Comparison of ENCODE assay signal across 32 cellular contexts in genomic region chr6:20718705-20719653, GRCh38.
DNase-seq lines count a peak whose midpoint lies in the region; ATAC-seq and TF ChIP-seq lines count a peak whose summit lies in the region.
"Had no signal": no experiment of that assay in that cellular context is flagged by ENCODE, and none has a peak within 500 bp of the region (broad histone marks: within the 10 kb centered on the region; RNA-seq: fewer than 3 reads in every experiment).

No MANE protein-coding gene starts in this region.

- H3K27ac Mint-ChIP-seq in activated CD8-positive, alpha-beta T cell treated with anti-CD3 and anti-CD28 coated beads for 36 hours: no peak overlapping the region
- no peak overlapping the region for H3K27ac Mint-ChIP-seq in activated CD8-positive, alpha-beta T cell treated with anti-CD3 and anti-CD28 coated beads, Interleukin-2, amount 10 ng/mL, durations not matched to agents 7 days and 5 days
- no peak overlapping the region for H3K27ac Mint-ChIP-seq in activated CD4-positive, alpha-beta T cell treated with anti-CD3 and anti-CD28 coated beads, Interleukin-2, amount 10 ng/mL, durations not matched to agents 7 days and 5 days
- H3K27ac Mint-ChIP-seq: nephron progenitor cell had no signal

- H3K27ac ChIP-seq in mesodermal cell (ENCODE audit: low read depth, low read length, severe bottlenecking): peak overlapping the region; percentile 29
- H3K27ac ChIP-seq: 22Rv1, colonic mucosa, heart right ventricle, HL-60, lower lobe of right lung, vagina, VCaP had no signal

- CTCF ChIA-PET in activated CD8-positive, alpha-beta T cell treated with anti-CD3 and anti-CD28 coated beads for 36 hours (lab: Charles Lee): interaction anchor here (1.0 kb wide), 1 partner anchor 14 kb away, joined by 4 read pairs; no protein-coding TSS in a partner anchor
- CTCF ChIA-PET in activated CD8-positive, alpha-beta T cell treated with anti-CD3 and anti-CD28 coated beads, Interleukin-2, amount 10 ng/mL, durations not matched to agents 7 days and 5 days (lab: Charles Lee): interaction anchor here (0.6 to 1.3 kb wide), 2 partner anchors 9 to 183 kb away, joined by 3 read pairs; no protein-coding TSS in a partner anchor
- CTCF ChIA-PET in activated CD4-positive, alpha-beta T cell treated with anti-CD3 and anti-CD28 coated beads, Interleukin-2, amount 10 ng/mL, durations not matched to agents 7 days and 5 days (lab: Charles Lee): no interaction called here

- H3K4me3 Mint-ChIP-seq in activated CD8-positive, alpha-beta T cell treated with anti-CD3 and anti-CD28 coated beads for 36 hours: no peak overlapping the region
- H3K4me3 Mint-ChIP-seq in activated CD8-positive, alpha-beta T cell treated with anti-CD3 and anti-CD28 coated beads, Interleukin-2, amount 10 ng/mL, durations not matched to agents 7 days and 5 days: no peak overlapping the region
- no peak overlapping the region for H3K4me3 Mint-ChIP-seq in activated CD4-positive, alpha-beta T cell treated with anti-CD3 and anti-CD28 coated beads, Interleukin-2, amount 10 ng/mL, durations not matched to agents 7 days and 5 days
- H3K4me3 Mint-ChIP-seq: CD4-positive, alpha-beta memory T cell; nephron progenitor cell had no signal

- no peak for DNase-seq in activated CD8-positive, alpha-beta T cell treated with anti-CD3 and anti-CD28 coated beads for 36 hours
- DNase-seq in activated CD8-positive, alpha-beta T cell treated with anti-CD3 and anti-CD28 coated beads, Interleukin-2, amount 10 ng/mL, durations not matched to agents 7 days and 5 days: no peak
- DNase-seq in amniotic epithelial cell (ENCODE audit: low read depth) (peak; percentile 33), middle frontal gyrus (ENCODE audit: extremely low spot score, low spot score) (no peak)
- DNase-seq in stimulated activated CD4-positive, alpha-beta T cell treated with anti-CD3 and anti-CD28 coated beads, Interleukin-12 subunit alpha, Interleukin-12 subunit beta, amount 100 ng/mL, for 4 hours: no peak
- no peak for DNase-seq in activated CD4-positive, alpha-beta T cell treated with anti-CD3 and anti-CD28 coated beads, Interleukin-2, amount 10 ng/mL, durations not matched to agents 7 days and 5 days
- DNase-seq: activated CD4-positive, alpha-beta T cell treated with anti-CD3 and anti-CD28 coated beads for 48 hours; activated naive CD4-positive, alpha-beta T cell; activated T-cell treated with anti-CD3 and anti-CD28 coated beads, Interleukin-2, amount 50 U/mL, for 48 hours; amniotic stem cell; CD4-positive, alpha-beta memory T cell; colonic mucosa; effector memory CD4-positive, alpha-beta T cell; erythroblast; foreskin fibroblast; heart right ventricle; lower lobe of right lung; NCI-H1048; NCI-H1694 treated with DMSO at 0.1 percent for 48 hours; NCI-H2171 treated with DMSO at 0.1 percent for 48 hours; NCI-H510A treated with DMSO at 0.1 percent for 48 hours; nephron progenitor cell; PC-3; right cardiac atrium; stimulated activated CD4-positive, alpha-beta T cell treated with anti-CD3 and anti-CD28 coated beads, Interleukin-4, amount 100 ng/mL, for 1 hour had no signal

- TF ChIP-seq CTCF in activated CD8-positive, alpha-beta T cell treated with anti-CD3 and anti-CD28 coated beads for 36 hours (IDR thresholded peaks at IDR 0.05): no peak

- H3K9me3 Mint-ChIP-seq in activated CD8-positive, alpha-beta T cell treated with anti-CD3 and anti-CD28 coated beads for 36 hours: no peaks in the 10 kb centered on the region
- peaks cover 6% of the 10 kb centered on the region for H3K9me3 Mint-ChIP-seq in activated CD8-positive, alpha-beta T cell treated with anti-CD3 and anti-CD28 coated beads, Interleukin-2, amount 10 ng/mL, durations not matched to agents 7 days and 5 days (ENCODE audit: insufficient read depth)
- no peaks in the 10 kb centered on the region for H3K9me3 Mint-ChIP-seq in activated CD4-positive, alpha-beta T cell treated with anti-CD3 and anti-CD28 coated beads, Interleukin-2, amount 10 ng/mL, durations not matched to agents 7 days and 5 days
- H3K9me3 Mint-ChIP-seq: nephron progenitor cell had no signal

- H3K36me3 ChIP-seq in mesodermal cell (ENCODE audit: control insufficient read depth, insufficient read depth, low read length): peaks cover 5% of the 10 kb centered on the region
- H3K36me3 ChIP-seq: colonic mucosa, heart right ventricle, lower lobe of right lung had no signal

- WGBS in mesodermal cell (ENCODE audit: insufficient coverage in 2 of 2), 2 experiments: 80 to 100% methylated on average over 1 to 2 of the region's 3 CpGs

- ATAC-seq in activated CD8-positive, alpha-beta T cell treated with anti-CD3 and anti-CD28 coated beads for 36 hours: peak; percentile 27
- ATAC-seq in activated CD8-positive, alpha-beta T cell treated with anti-CD3 and anti-CD28 coated beads, Interleukin-2, amount 10 ng/mL, durations not matched to agents 7 days and 5 days: no peak
- no peak for ATAC-seq in HG02840 (IDR thresholded peaks at IDR 0.05; ENCODE audit: low FRiP score, unreplicated experiment)
- ATAC-seq: heart right ventricle, lower lobe of right lung, PC-3, right cardiac atrium, SK-N-SH treated with all-trans-retinoic acid at 6 μM for 48 hours had no signal

- intact Hi-C loops in activated CD8-positive, alpha-beta T cell treated with anti-CD3 and anti-CD28 coated beads for 36 hours (cut with micrococcal nuclease): no loop called here

- POLR2A ChIA-PET in activated CD8-positive, alpha-beta T cell treated with anti-CD3 and anti-CD28 coated beads for 36 hours (lab: Charles Lee): no interaction called here
- POLR2A ChIA-PET in activated CD8-positive, alpha-beta T cell treated with anti-CD3 and anti-CD28 coated beads, Interleukin-2, amount 10 ng/mL, durations not matched to agents 7 days and 5 days (lab: Charles Lee): interaction anchor here (1.4 kb wide), 1 partner anchor 870 kb away, joined by 3 read pairs; no protein-coding TSS in a partner anchor
- POLR2A ChIA-PET in activated CD4-positive, alpha-beta T cell treated with anti-CD3 and anti-CD28 coated beads, Interleukin-2, amount 10 ng/mL, durations not matched to agents 7 days and 5 days (lab: Charles Lee): no interaction called here

- peaks cover 28% of the 10 kb centered on the region for H3K4me1 Mint-ChIP-seq in activated CD8-positive, alpha-beta T cell treated with anti-CD3 and anti-CD28 coated beads for 36 hours (ENCODE audit: low read depth)
- H3K4me1 Mint-ChIP-seq in activated CD8-positive, alpha-beta T cell treated with anti-CD3 and anti-CD28 coated beads, Interleukin-2, amount 10 ng/mL, durations not matched to agents 7 days and 5 days (ENCODE audit: low read depth): peaks cover 32% of the 10 kb centered on the region
- peaks cover 14% of the 10 kb centered on the region for H3K4me1 Mint-ChIP-seq in activated CD4-positive, alpha-beta T cell treated with anti-CD3 and anti-CD28 coated beads, Interleukin-2, amount 10 ng/mL, durations not matched to agents 7 days and 5 days
- H3K4me1 Mint-ChIP-seq: nephron progenitor cell had no signal

- H3K4me3 ChIP-seq in mesodermal cell (ENCODE audit: extremely low read depth, insufficient read depth, low read length, poor library complexity, severe bottlenecking): no peak overlapping the region
- H3K4me3 ChIP-seq: colonic mucosa, heart right ventricle, lower lobe of right lung, vagina had no signal

- peaks cover 4% of the 10 kb centered on the region for H3K9me3 ChIP-seq in mesodermal cell (ENCODE audit: control insufficient read depth, low read length)
- H3K9me3 ChIP-seq: colonic mucosa, lower lobe of right lung, vagina had no signal

- peaks cover 9% of the 10 kb centered on the region for H3K4me1 ChIP-seq in mesodermal cell (ENCODE audit: control insufficient read depth, insufficient read depth, low read length, poor library complexity, severe bottlenecking)
- H3K4me1 ChIP-seq: colonic mucosa, lower lobe of right lung, vagina had no signal

- H3K27me3 Mint-ChIP-seq in activated CD8-positive, alpha-beta T cell treated with anti-CD3 and anti-CD28 coated beads for 36 hours: no peaks in the 10 kb centered on the region
- no peaks in the 10 kb centered on the region for H3K27me3 Mint-ChIP-seq in activated CD8-positive, alpha-beta T cell treated with anti-CD3 and anti-CD28 coated beads, Interleukin-2, amount 10 ng/mL, durations not matched to agents 7 days and 5 days (ENCODE audit: low read depth)
- H3K27me3 Mint-ChIP-seq in activated CD4-positive, alpha-beta T cell treated with anti-CD3 and anti-CD28 coated beads, Interleukin-2, amount 10 ng/mL, durations not matched to agents 7 days and 5 days: no peaks in the 10 kb centered on the region
- H3K27me3 Mint-ChIP-seq: CD4-positive, alpha-beta memory T cell had no signal

- H3K36me3 Mint-ChIP-seq in activated CD8-positive, alpha-beta T cell treated with anti-CD3 and anti-CD28 coated beads for 36 hours (ENCODE audit: low read depth): peaks cover 18% of the 10 kb centered on the region
- peaks cover 14% of the 10 kb centered on the region for H3K36me3 Mint-ChIP-seq in activated CD8-positive, alpha-beta T cell treated with anti-CD3 and anti-CD28 coated beads, Interleukin-2, amount 10 ng/mL, durations not matched to agents 7 days and 5 days (ENCODE audit: low read depth)
- peaks cover 14% of the 10 kb centered on the region for H3K36me3 Mint-ChIP-seq in activated CD4-positive, alpha-beta T cell treated with anti-CD3 and anti-CD28 coated beads, Interleukin-2, amount 10 ng/mL, durations not matched to agents 7 days and 5 days (ENCODE audit: low read depth)
